Comparison of ENCODE assay signal across 8 cellular contexts in genomic region chr13:25232937-25233515, GRCh38. TPM values are rescaled to one million over a fixed set of nuclear protein-coding genes. Genes with fewer than 3 reads are reported as not detected.
DNase-seq lines count a peak whose midpoint lies in the region; ATAC-seq, FAIRE-seq and TF ChIP-seq lines count a peak whose summit lies in the region.

No MANE protein-coding gene starts in this region.

- no peaks in the 10 kb centered on the region for H3K36me3 ChIP-seq in keratinocyte (ENCODE audit: control insufficient read depth in 2 of 2, extremely low read depth in 1 of 2, insufficient read depth in 2 of 2, low read length in 2 of 2)

- FAIRE-seq in A549 (lab: Jason Lieb, UNC) (no peak), keratinocyte (lab: Jason Lieb, UNC) (no peak), urothelium cell line (lab: Jason Lieb, UNC) (no peak)

- TF ChIP-seq CTCF in A549 (IDR thresholded peaks at IDR 0.05) (peak; percentile 42), GM12864 (IDR thresholded peaks at IDR 0.05; ENCODE audit: low read depth, low read length, missing control alignments) (peak; percentile 51), NB4 (IDR thresholded peaks at IDR 0.05; ENCODE audit: low read depth, low read length) (peak; percentile 58), WI38 (IDR thresholded peaks at IDR 0.05; ENCODE audit: low read depth, low read length) (peak; percentile 30; the same call in 1 of the 2 replicates), keratinocyte (optimal IDR thresholded peaks at IDR 0.05 in 1 of 3, IDR thresholded peaks at IDR 0.05 in 1 of 3, conservative IDR thresholded peaks at IDR 0.05 in 1 of 3; ENCODE audit: extremely low read depth in 1 of 3, insufficient read depth in 2 of 3, low read length in 3 of 3) (peak in 2 of 3 experiments; percentile 47 to 50)

- TF ChIP-seq POLR2A in A549 (IDR thresholded peaks at IDR 0.05; ENCODE audit: low read length), result no peak
- TF ChIP-seq POLR2A in NB4 (IDR thresholded peaks at IDR 0.05; ENCODE audit: extremely low read depth, insufficient read length), result no peak

- no peak overlapping the region for H3K9ac ChIP-seq in keratinocyte (ENCODE audit: control insufficient read depth, extremely low read depth, insufficient read depth, low read length)

- POLR2A ChIA-PET in A549 (lab: Yijun Ruan, JAX), result no interaction called here

- no peaks in the 10 kb centered on the region for H3K9me3 ChIP-seq in A549
- H3K9me3 ChIP-seq in keratinocyte (ENCODE audit: control insufficient read depth, low read depth, low read length), result no peaks in the 10 kb centered on the region

- H3K9me1 ChIP-seq in keratinocyte (ENCODE audit: control insufficient read depth, extremely low read depth, insufficient read depth, low read length), result no peaks in the 10 kb centered on the region

- DNase-seq in A549 (ENCODE audit: low read depth in 1 of 2, low spot score in 1 of 2) (peak; percentile 13 to 41), GM12864 (ENCODE audit: low read depth) (no peak), NB4 (ENCODE audit: low read depth) (peak; percentile 59), keratinocyte (ENCODE audit: low read depth, low spot score) (no peak), urothelium cell line (ENCODE audit: low spot score) (peak; percentile 18)

- dilution Hi-C loops in keratinocyte (cut with MboI; ENCODE audit: extremely low pct_ligation_motif_present, low sequenced_read_pairs), result no loop called here

- H3K4me1 ChIP-seq in A549 (0 out of 3 replicates have a peak, but pooled peaks cover 2% of the 10 kb centered on the region), keratinocyte (ENCODE audit: control insufficient read depth, extremely low read depth, insufficient read depth, low read length) (no peaks in the 10 kb centered on the region)

- H3K27ac ChIP-seq in A549, result no peak overlapping the region
- H3K27ac ChIP-seq in keratinocyte (ENCODE audit: control insufficient read depth, insufficient read depth, low read length), result no peak overlapping the region

- no peak for TF ChIP-seq RAD21 in A549 (conservative IDR thresholded peaks at IDR 0.05 in 1 of 2, IDR thresholded peaks at IDR 0.05 in 1 of 2)

- no peak for TF ChIP-seq EP300 in A549 (IDR thresholded peaks at IDR 0.05)

- no peaks in the 10 kb centered on the region for H4K20me1 ChIP-seq in keratinocyte (ENCODE audit: control insufficient read depth, extremely low read depth, insufficient read depth, low read length)

- 18% methylated on average over 2 of the region's 2 CpGs for WGBS in A549 (ENCODE audit: missing lambda C conversion rate)

- peak overlapping the region; percentile 30; the same call in 1 of the 3 replicates for H3K4me2 ChIP-seq in A549
- H3K4me2 ChIP-seq in keratinocyte (ENCODE audit: control insufficient read depth, extremely low read depth, insufficient read depth, low read depth, low read length), result no peak overlapping the region

- no peak overlapping the region for H2AFZ ChIP-seq in keratinocyte (ENCODE audit: control insufficient read depth, low read length)

- CTCF ChIA-PET in A549 (lab: Yijun Ruan, JAX), result interaction anchor here (0.7 to 1.4 kb wide), 4 partner anchors 9 to 145 kb away, joined by 3 to 5 read pairs (median 4); no protein-coding TSS in a partner anchor

- H3K4me3 ChIP-seq in A549 (no peak overlapping the region), GM12864 (ENCODE audit: low read depth, low read length) (no peak overlapping the region), NB4 (ENCODE audit: low read depth, low read length) (no peak overlapping the region), WI38 (ENCODE audit: low read depth, low read length) (no peak overlapping the region), keratinocyte (ENCODE audit: control insufficient read depth in 2 of 3, extremely low read depth in 1 of 3, insufficient read depth in 2 of 3, low read depth in 1 of 3, low read length in 3 of 3) (no peak overlapping the region)

- H3K27me3 ChIP-seq in keratinocyte (ENCODE audit: control insufficient read depth, extremely low read depth, insufficient read depth, low read length), result peaks cover 6% of the 10 kb centered on the region

- H3K79me2 ChIP-seq in keratinocyte (ENCODE audit: control insufficient read depth, insufficient read depth, low read length), result no peaks in the 10 kb centered on the region

- ATAC-seq in A549 (peak; percentile 54 to 80; a peak in 4 of 6 replicates), GM19035 (IDR thresholded peaks at IDR 0.05; ENCODE audit: unreplicated experiment) (no peak), HG02938 (IDR thresholded peaks at IDR 0.05; ENCODE audit: unreplicated experiment) (no peak)

TF ChIP-seq in A549, 52 proteins besides CTCF, POLR2A, EP300 and RAD21:
- TF ChIP-seq NFE2L2 (conservative IDR thresholded peaks at IDR 0.05; ENCODE audit: low read length) (no peak), NR3C1 (IDR thresholded peaks at IDR 0.05) (no peak), KDM5A (IDR thresholded peaks at IDR 0.05) (no peak), ZC3H11A (IDR thresholded peaks at IDR 0.05) (no peak), CBX8 (IDR thresholded peaks at IDR 0.05) (no peak), FOSL2 (IDR thresholded peaks at IDR 0.05) (no peak), FOSL2 (CRISPR knock-in tag; IDR thresholded peaks at IDR 0.05) (no peak)

RNA-seq across cellular contexts. Expression of gene MTMR6, which starts 54.3 kb away (rescaled TPM):
- polyA plus RNA-seq in A549 (2011; rRNA removed) (15.1 and 22.4 TPM in 2 replicates), A549 (2017; fragmentation: RNase III; extraction: RNeasy Plus Mini Kit Qiagen cat#74134 plus additional on column Dnase treatment) (8.7 to 9.1 TPM (median 8.8 TPM) in 3 replicates), keratinocyte (12.5 to 20.3 TPM (median 12.6 TPM) in 3 replicates)
- polyA plus RNA-seq in A549 (2012; cell fraction: cytosol; rRNA removed), result 3.0 and 3.2 TPM in 2 replicates
- polyA plus RNA-seq in A549 (2012; cell fraction: nucleus; rRNA removed), result 1.7 and 2.6 TPM in 2 replicates
- polyA minus RNA-seq in A549 (2011; rRNA and poly(A)+ RNA removed), result 5.5 and 5.8 TPM in 2 replicates
- polyA plus RNA-seq in keratinocyte (2011; ENCODE audit: low read depth), result 8.9 TPM
- polyA plus RNA-seq in keratinocyte (2011; cell fraction: cytosol; rRNA removed), result 8.1 and 15.8 TPM in 2 replicates
- polyA plus RNA-seq in keratinocyte (2011; cell fraction: nucleus; rRNA removed), result 9.8 and 15.6 TPM in 2 replicates
- 11.2 and 12.3 TPM in 2 replicates for polyA plus RNA-seq in keratinocyte (2012; ENCODE audit: low replicate concordance)
- polyA minus RNA-seq in keratinocyte, result 3.1 to 14.4 TPM (median 8.7 TPM) in 3 replicates
- 12.1 TPM for polyA minus RNA-seq in keratinocyte (2011; cell fraction: cytosol; rRNA and poly(A)+ RNA removed)
- polyA minus RNA-seq in keratinocyte (2011; cell fraction: nucleus; rRNA and poly(A)+ RNA removed), result 9.0 and 16.6 TPM in 2 replicates

Comparison
In these comparisons a context has a peak if more than half of its experiments do, and no peak if none do; other contexts are left out.
1. ATAC-seq: peak in A549 (2 of 2); none in GM19035 (single experiment) and HG02938 (single experiment).
2. DNase-seq: peak in A549 (2 of 2), NB4 (single experiment) and urothelium cell line (single experiment); none in GM12864 (single experiment) and keratinocyte (single experiment).
3. Peak in every context shown above with its lines, with median percentiles within 50 percentile points of each other: CTCF ChIP-seq.